In genomic region chr2:129891341-129892320, GRCh38 we compare ENCODE assay signal across 1 cellular context.
TF ChIP-seq lines count a peak whose summit lies in the region.

No MANE protein-coding gene starts in this region.

TF ChIP-seq in HepG2, 621 proteins besides CTCF, POLR2A, EP300 and RAD21 (continued from another document):
- no peak for TF ChIP-seq ATF5 (CRISPR knock-in tag; IDR thresholded peaks at IDR 0.05; ENCODE audit: low read depth)
